Comparison of ENCODE assay signal across 1 cellular context in genomic region chr10:111119637-111120036, GRCh38.
TF ChIP-seq lines count a peak whose summit lies in the region.

No MANE protein-coding gene starts in this region.

TF ChIP-seq in H1, 55 proteins besides CTCF, POLR2A, EP300 and RAD21:
- TF ChIP-seq MAFK (IDR thresholded peaks at IDR 0.05; ENCODE audit: low read depth, low read length) (no peak), TAF7 (optimal IDR thresholded peaks at IDR 0.05; ENCODE audit: borderline replicate concordance, low read depth, low read length) (no peak), JUND (IDR thresholded peaks at IDR 0.05; ENCODE audit: low read length) (no peak), SP2 (IDR thresholded peaks at IDR 0.05; ENCODE audit: low read length) (no peak), ZNF274 (IDR thresholded peaks at IDR 0.05; ENCODE audit: borderline replicate concordance, extremely low read depth, low read length) (no peak), CHD7 (IDR thresholded peaks at IDR 0.05; ENCODE audit: insufficient replicate concordance, low read length) (no peak), ATF3 (IDR thresholded peaks at IDR 0.05; ENCODE audit: insufficient read depth, low read depth, low read length) (no peak), SAP30 (IDR thresholded peaks at IDR 0.05; ENCODE audit: insufficient read depth, insufficient replicate concordance, low read length) (no peak), NANOG (IDR thresholded peaks at IDR 0.05; ENCODE audit: insufficient read depth, low read depth, low read length, poor library complexity, severe bottlenecking) (no peak), SIRT6 (IDR thresholded peaks at IDR 0.05; ENCODE audit: low read length) (no peak), SRF (IDR thresholded peaks at IDR 0.05; ENCODE audit: low read depth, low read length) (no peak), JUN (IDR thresholded peaks at IDR 0.05; ENCODE audit: low read depth, low read length) (no peak), RXRA (IDR thresholded peaks at IDR 0.05; ENCODE audit: insufficient read depth, low read depth, low read length) (no peak), GTF2F1 (IDR thresholded peaks at IDR 0.05; ENCODE audit: borderline replicate concordance, low read depth, low read length) (no peak)
